ENCODE assay signal across 17 cellular contexts in genomic region chr2:226116346-226116745, GRCh38.
DNase-seq lines count a peak whose midpoint lies in the region; ATAC-seq and TF ChIP-seq lines count a peak whose summit lies in the region.
"Had no signal": no experiment of that assay in that cellular context is flagged by ENCODE, and none has a peak within 500 bp of the region (broad histone marks: within the 10 kb centered on the region; RNA-seq: fewer than 3 reads in every experiment).

No MANE protein-coding gene starts in this region.

- no peak overlapping the region for H2AFZ ChIP-seq in HCT116 (ENCODE audit: low read depth, low read length, poor library complexity, severe bottlenecking)
- no peak overlapping the region for H2AFZ ChIP-seq in hepatocyte

- TF ChIP-seq POLR2A in HCT116 (IDR thresholded peaks at IDR 0.05; ENCODE audit: borderline replicate concordance, extremely low read depth, insufficient read depth, insufficient read length): no peak

- H3K36me3 ChIP-seq in HCT116 (ENCODE audit: control insufficient read depth in 1 of 2, insufficient read depth in 2 of 2, low read length in 2 of 2) (0 out of 4 replicates have a peak, but pooled peaks cover 0 to 4% of the 10 kb centered on the region in 2 experiments), Panc1 (ENCODE audit: control insufficient read depth, insufficient read depth, low read length) (no peaks in the 10 kb centered on the region), hepatocyte (replicated peaks; ENCODE audit: insufficient read depth, low read depth) (no peaks in the 10 kb centered on the region)
- H3K36me3 ChIP-seq: BLaER1 treated with 17β-estradiol and CSF1 and Interleukin-3, amounts not matched to agents 10 nM and 100 nM had no signal

- TF ChIP-seq CTCF in 22Rv1 (IDR thresholded peaks at IDR 0.05) (no peak), HCT116 (IDR thresholded peaks at IDR 0.05 in 2 of 3, conservative IDR thresholded peaks at IDR 0.05 in 1 of 3; ENCODE audit: borderline replicate concordance in 1 of 3, insufficient read depth in 1 of 3, low read depth in 2 of 3, low read length in 2 of 3) (no peak), Panc1 (IDR thresholded peaks at IDR 0.05) (no peak), hepatocyte (IDR thresholded peaks at IDR 0.05; ENCODE audit: poor library complexity) (no peak)

- no peak overlapping the region for H3K27ac Mint-ChIP-seq in stimulated activated effector memory CD8-positive, alpha-beta T cell treated with anti-CD3 and anti-CD28 coated beads, Interleukin-12 subunit alpha, Interleukin-12 subunit beta, amount 100 ng/mL, for 72 hours
- H3K27ac Mint-ChIP-seq: CD8-positive, alpha-beta memory T cell had no signal

- H3K4me3 ChIP-seq in HCT116 (replicated peaks in 1 of 2; ENCODE audit: low read depth in 1 of 2, low read length in 2 of 2): no peak overlapping the region
- no peak overlapping the region for H3K4me3 ChIP-seq in Panc1 (ENCODE audit: low read depth in 2 of 2, low read length in 2 of 2)
- H3K4me3 ChIP-seq in hepatocyte: no peak overlapping the region
- H3K4me3 ChIP-seq: BLaER1 treated with 17β-estradiol and CSF1 and Interleukin-3, amounts not matched to agents 10 nM and 100 nM had no signal

- H3K9me3 ChIP-seq in HCT116 (ENCODE audit: control insufficient read depth in 1 of 2, insufficient read depth in 1 of 2, low read depth in 1 of 2, low read length in 2 of 2) (no peaks in the 10 kb centered on the region), Panc1 (ENCODE audit: control insufficient read depth, insufficient read depth, low read depth, low read length) (peaks cover 25% of the 10 kb centered on the region; the same call in 1 of the 2 replicates), hepatocyte (ENCODE audit: low read depth) (no peaks in the 10 kb centered on the region)
- H3K9me3 ChIP-seq: BLaER1 treated with 17β-estradiol and CSF1 and Interleukin-3, amounts not matched to agents 10 nM and 100 nM had no signal

- ATAC-seq in HCT116 (no peak), Panc1 (no peak), HG03520 (IDR thresholded peaks at IDR 0.05; ENCODE audit: unreplicated experiment) (no peak)
- no peak for ATAC-seq in stimulated activated effector memory CD8-positive, alpha-beta T cell treated with anti-CD3 and anti-CD28 coated beads, Interleukin-12 subunit alpha, Interleukin-12 subunit beta, amount 100 ng/mL, for 72 hours
- ATAC-seq: HepG2 had no signal

- no peak overlapping the region for H3K4me3 Mint-ChIP-seq in stimulated activated effector memory CD8-positive, alpha-beta T cell treated with anti-CD3 and anti-CD28 coated beads, Interleukin-12 subunit alpha, Interleukin-12 subunit beta, amount 100 ng/mL, for 72 hours
- H3K4me3 Mint-ChIP-seq: CD8-positive, alpha-beta memory T cell had no signal

- DNase-seq in HCT116 (ENCODE audit: low read depth, low spot score) (no peak), Panc1 (ENCODE audit: low read depth, low spot score) (no peak), hepatocyte (ENCODE audit: low spot score) (no peak), nucleus accumbens (lab: John Stamatoyannopoulos, UW) (no peak), caudate nucleus (lab: John Stamatoyannopoulos, UW) (no peak)
- DNase-seq in stimulated activated effector memory CD8-positive, alpha-beta T cell treated with anti-CD3 and anti-CD28 coated beads, Interleukin-12 subunit alpha, Interleukin-12 subunit beta, amount 100 ng/mL, for 72 hours (ENCODE audit: low spot score in 2 of 2): no peak
- DNase-seq: CD8-positive, alpha-beta memory T cell; KG1; MV-4-11; NCI-H1694 treated with DMSO at 0.1 percent for 48 hours; NCI-H510A; NCI-H774; Right ventricle myocardium superior had no signal

- in situ Hi-C loops in Panc1 (cut with HindIII; ENCODE audit: low pct_unique_long_range_greater_than_20kb, low sequenced_read_pairs): no loop called here

- H3K27ac ChIP-seq in 22Rv1 (peak overlapping the region; percentile 83), HCT116 (ENCODE audit: low read depth, low read length) (peak overlapping the region; percentile 95), Panc1 (ENCODE audit: low read length) (peak overlapping the region; percentile 96), hepatocyte (peak overlapping the region; percentile 78), caudate nucleus (ENCODE audit: low read depth, low read length) (no peak overlapping the region)
- H3K27ac ChIP-seq: BLaER1 treated with 17β-estradiol and CSF1 and Interleukin-3, amounts not matched to agents 10 nM and 100 nM had no signal

- no peaks in the 10 kb centered on the region for H3K27me3 ChIP-seq in HCT116 (ENCODE audit: insufficient read depth, low read length)
- H3K27me3 ChIP-seq in Panc1 (ENCODE audit: control insufficient read depth, insufficient read depth, low read length): no peaks in the 10 kb centered on the region
- H3K27me3 ChIP-seq in hepatocyte: no peaks in the 10 kb centered on the region
- H3K27me3 ChIP-seq: BLaER1 treated with 17β-estradiol and CSF1 and Interleukin-3, amounts not matched to agents 10 nM and 100 nM had no signal

- CTCF ChIA-PET in HCT116 (lab: Charles Lee): no interaction called here
- CTCF ChIA-PET in Panc1 (lab: Charles Lee): no interaction called here

- WGBS in hepatocyte (ENCODE audit: low lambda C conversion rate, missing lambda C conversion rate): 88% methylated on average over 3 of the region's 3 CpGs

- H3K4me1 ChIP-seq in HCT116 (ENCODE audit: control insufficient read depth in 1 of 2, insufficient read depth in 2 of 2, low read length in 2 of 2) (peaks cover 72 to 80% of the 10 kb centered on the region in 2 experiments), Panc1 (ENCODE audit: control insufficient read depth, insufficient read depth, low read length) (peaks cover 54% of the 10 kb centered on the region), hepatocyte (ENCODE audit: insufficient read depth) (peaks cover 19% of the 10 kb centered on the region)

- TF ChIP-seq RAD21 in HCT116 (IDR thresholded peaks at IDR 0.05; ENCODE audit: low read depth): no peak

- no peaks in the 10 kb centered on the region for H3K9me2 ChIP-seq in HCT116 (ENCODE audit: insufficient read depth)
- no peaks in the 10 kb centered on the region for H3K9me2 ChIP-seq in hepatocyte (replicated peaks; ENCODE audit: insufficient read depth)

- H4K20me1 ChIP-seq in HCT116 (ENCODE audit: insufficient read depth) (no peaks in the 10 kb centered on the region), hepatocyte (ENCODE audit: insufficient read depth, poor library complexity, severe bottlenecking) (no peaks in the 10 kb centered on the region)
- H4K20me1 ChIP-seq: BLaER1 treated with 17β-estradiol and CSF1 and Interleukin-3, amounts not matched to agents 10 nM and 100 nM had no signal

- POLR2A ChIA-PET in HCT116 (lab: Charles Lee): no interaction called here
- POLR2A ChIA-PET in Panc1 (lab: Charles Lee): no interaction called here

- BruUV-seq in HCT116 (replicated peaks; lab: Mats Ljungman, UMichigan) (no TSS peak), Panc1 (replicated peaks; lab: Mats Ljungman, UMichigan) (no TSS peak)

- intact Hi-C loops in HCT116 (cut with micrococcal nuclease) (loop anchor here (5.0 kb wide), 1 partner anchor 686 kb away; no protein-coding TSS in a partner anchor), Panc1 (cut with micrococcal nuclease; ENCODE audit: unreplicated experiment) (loop anchor here (5.0 kb wide), 1 partner anchor 676 kb away; no protein-coding TSS in a partner anchor)

- no peaks in the 10 kb centered on the region for H3K4me1 Mint-ChIP-seq in stimulated activated effector memory CD8-positive, alpha-beta T cell treated with anti-CD3 and anti-CD28 coated beads, Interleukin-12 subunit alpha, Interleukin-12 subunit beta, amount 100 ng/mL, for 72 hours
- H3K4me1 Mint-ChIP-seq: CD8-positive, alpha-beta memory T cell had no signal

- no peaks in the 10 kb centered on the region for H3K36me3 Mint-ChIP-seq in stimulated activated effector memory CD8-positive, alpha-beta T cell treated with anti-CD3 and anti-CD28 coated beads, Interleukin-12 subunit alpha, Interleukin-12 subunit beta, amount 100 ng/mL, for 72 hours
- H3K36me3 Mint-ChIP-seq: CD8-positive, alpha-beta memory T cell had no signal

- H3K9ac ChIP-seq in HCT116 (ENCODE audit: low read length): peak overlapping the region; percentile 62
- H3K9ac ChIP-seq: BLaER1 treated with 17β-estradiol and CSF1 and Interleukin-3, amounts not matched to agents 10 nM and 100 nM had no signal

- RAD21 ChIA-PET in HCT116 (lab: Charles Lee; ENCODE audit: low non-redundant PET in 1 of 2, low total read pairs in 2 of 2, uncharacterized antibody in 2 of 2, unreplicated experiment in 2 of 2): no interaction called here

- H3K79me2 ChIP-seq in HCT116 (ENCODE audit: insufficient read depth, low read length) (peaks cover 28% of the 10 kb centered on the region), hepatocyte (no peaks in the 10 kb centered on the region)

- no peaks in the 10 kb centered on the region for H3K9me3 Mint-ChIP-seq in stimulated activated effector memory CD8-positive, alpha-beta T cell treated with anti-CD3 and anti-CD28 coated beads, Interleukin-12 subunit alpha, Interleukin-12 subunit beta, amount 100 ng/mL, for 72 hours

- peak overlapping the region; percentile 52; the same call in 1 of the 2 replicates for H3K4me2 ChIP-seq in HCT116 (ENCODE audit: low read length)
- H3K4me2 ChIP-seq in hepatocyte: no peak overlapping the region
- H3K4me2 ChIP-seq: BLaER1 treated with 17β-estradiol and CSF1 and Interleukin-3, amounts not matched to agents 10 nM and 100 nM had no signal

TF ChIP-seq in HCT116, 20 proteins besides CTCF, POLR2A, EP300 and RAD21:
- TF ChIP-seq ATF3 (IDR thresholded peaks at IDR 0.05) (no peak), SIN3A (IDR thresholded peaks at IDR 0.05; ENCODE audit: low read depth) (0 out of 2 replicates have a peak, but pooled peaks have one; percentile 12)
